19 cellular contexts compared by ENCODE assay signal in the genomic region with DNA sequence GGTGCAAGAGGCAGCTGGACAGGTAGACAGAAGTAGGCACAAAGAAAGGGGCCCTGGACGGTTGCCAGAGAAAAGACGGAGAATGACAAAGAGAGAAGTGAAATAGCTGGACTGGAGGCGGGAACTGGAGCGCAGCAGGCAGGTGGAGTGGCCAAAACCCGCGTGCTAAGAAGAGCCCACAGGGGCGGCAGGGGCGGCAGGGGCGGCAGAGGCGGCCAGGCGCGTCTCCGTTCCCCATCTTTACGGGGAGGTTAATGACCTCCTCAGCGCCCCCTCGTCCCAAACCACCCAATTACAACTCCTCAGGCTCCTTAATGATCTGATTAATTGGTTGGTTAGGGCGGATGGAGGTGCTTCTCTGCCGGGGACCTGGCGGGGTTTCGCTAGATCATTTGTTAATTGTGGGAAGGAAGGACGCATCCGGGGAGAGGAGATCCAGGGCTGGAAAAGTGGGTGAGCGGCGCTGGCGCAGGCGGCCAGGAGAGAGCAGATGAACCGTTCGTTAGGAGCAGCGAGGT. TPM values are rescaled to one million over a fixed set of nuclear protein-coding genes. Genes with fewer than 3 reads are reported as not detected.
A peak's percentile ranks its signal among the peaks of the same experiment; 100 is the strongest.
DNase-seq lines count a peak whose midpoint lies in the region; TF ChIP-seq lines count a peak whose summit lies in the region.
"Had no signal": no experiment of that assay in that cellular context is flagged by ENCODE, and none has a peak within 500 bp of the region (broad histone marks: within the 10 kb centered on the region; RNA-seq: fewer than 3 reads in every experiment).

No MANE protein-coding gene starts in this region.

- peaks cover 93% of the 10 kb centered on the region for H3K4me1 Mint-ChIP-seq in nephron progenitor cell

- H3K36me3 Mint-ChIP-seq in nephron progenitor cell (ENCODE audit: low read depth), result peaks cover 18% of the 10 kb centered on the region
- H3K36me3 Mint-ChIP-seq: brain; memory B cell; stimulated activated memory B cell treated with anti-CD40 and anti-IgM and Interleukin-4, amounts not matched to agents 10 μg/mL and 1 μg/mL and 100 μg/mL, for 72 hours had no signal

- no peaks in the 10 kb centered on the region for H3K9me3 ChIP-seq in HUES6 (ENCODE audit: control insufficient read depth, insufficient read depth, low read depth, low read length)
- H3K9me3 ChIP-seq in colonic mucosa, result no peaks in the 10 kb centered on the region

- peaks cover 100% of the 10 kb centered on the region for H3K27me3 ChIP-seq in HUES6 (ENCODE audit: control insufficient read depth, insufficient read depth, low read length)
- peaks cover 7% of the 10 kb centered on the region for H3K27me3 ChIP-seq in colonic mucosa

- H3K4me3 ChIP-seq in HUES6 (ENCODE audit: low read depth, low read length) (peak overlapping the region; percentile 40), colonic mucosa (peak overlapping the region; percentile 50)

- no peak for DNase-seq in GM13977 (ENCODE audit: low spot score)
- DNase-seq in colonic mucosa, result peak; percentile 40
- DNase-seq in nephron progenitor cell, result peak; percentile 56
- no peak for DNase-seq in iPS-NIHi11 (ENCODE audit: low spot score)
- no peak for DNase-seq in midbrain (lab: John Stamatoyannopoulos, UW)
- DNase-seq in NCI-H1092 treated with DMSO at 0.1 percent for 48 hours (lab: John Stamatoyannopoulos, UW), result no peak
- DNase-seq: activated gamma-delta T cell treated with Interleukin-2 at 50 U/mL for 16 hours, C1 segment of cervical spinal cord, HFFc6, NCI-H2081 treated with DMSO at 0.1 percent for 48 hours, NCI-H748 treated with DMSO at 0.1 percent for 48 hours, trophoblast cell had no signal

- H3K9ac ChIP-seq in HUES6 (ENCODE audit: low read length) (peak overlapping the region; percentile 41), colonic mucosa (ENCODE audit: low read depth in 2 of 2, low read length in 2 of 2) (peak overlapping the region; percentile 67 to 93)
- H3K9ac ChIP-seq: parathyroid adenoma had no signal

- H3K9me3 Mint-ChIP-seq in nephron progenitor cell, result no peaks in the 10 kb centered on the region
- H3K9me3 Mint-ChIP-seq: dendritic cell treated with granulocyte-macrophage colony-stimulating factor and Interleukin-4, amounts not matched to agents 40 ng/mL and 50 ng/mL, for 4 days; HFFc6; memory B cell; stimulated activated memory B cell treated with anti-CD40 and anti-IgM and Interleukin-4, amounts not matched to agents 10 μg/mL and 1 μg/mL and 100 μg/mL, for 72 hours had no signal

- H3K27ac Mint-ChIP-seq in nephron progenitor cell, result peak overlapping the region; percentile 97
- H3K27ac Mint-ChIP-seq: brain; dendritic cell treated with granulocyte-macrophage colony-stimulating factor and Interleukin-4, amounts not matched to agents 40 ng/mL and 50 ng/mL, for 4 days; HFFc6; memory B cell; stimulated activated memory B cell treated with anti-CD40 and anti-IgM and Interleukin-4, amounts not matched to agents 10 μg/mL and 1 μg/mL and 100 μg/mL, for 72 hours had no signal

- peaks cover 13% of the 10 kb centered on the region for H3K4me1 ChIP-seq in HUES6 (ENCODE audit: control insufficient read depth, insufficient read depth, low read length)
- H3K4me1 ChIP-seq in colonic mucosa, result no peaks in the 10 kb centered on the region
- H3K4me1 ChIP-seq: parathyroid adenoma had no signal

- H3K27ac ChIP-seq in HUES6 (ENCODE audit: low read depth, low read length), result no peak overlapping the region
- peak overlapping the region; percentile 85 for H3K27ac ChIP-seq in colonic mucosa
- H3K27ac ChIP-seq: parathyroid adenoma had no signal

- H3K36me3 ChIP-seq in HUES6 (ENCODE audit: control insufficient read depth, insufficient read depth, low read length), result no peaks in the 10 kb centered on the region
- no peaks in the 10 kb centered on the region for H3K36me3 ChIP-seq in colonic mucosa

- in situ Hi-C loops in GM13977 (cut with MboI; ENCODE audit: low pct_unique_long_range_greater_than_20kb, low sequenced_read_pairs, unreplicated experiment), result no loop called here

- H3K4me3 Mint-ChIP-seq in nephron progenitor cell, result peak overlapping the region; percentile 99
- H3K4me3 Mint-ChIP-seq: brain; dendritic cell treated with granulocyte-macrophage colony-stimulating factor and Interleukin-4, amounts not matched to agents 40 ng/mL and 50 ng/mL, for 4 days; HFFc6; memory B cell; stimulated activated memory B cell treated with anti-CD40 and anti-IgM and Interleukin-4, amounts not matched to agents 10 μg/mL and 1 μg/mL and 100 μg/mL, for 72 hours had no signal

- TF ChIP-seq CTCF in GM13977 (IDR thresholded peaks at IDR 0.05; ENCODE audit: extremely low read depth, insufficient read depth, missing control alignments) (peak; percentile 10), colonic mucosa (IDR thresholded peaks at IDR 0.05) (no peak), nephron progenitor cell (IDR thresholded peaks at IDR 0.05) (no peak)

- intact Hi-C loops in colonic mucosa (cut with DNase I), result loop anchor here (5.0 kb wide), 1 partner anchor 81 kb away; a partner anchor contains a TSS

- H3K27me3 Mint-ChIP-seq in nephron progenitor cell (ENCODE audit: low read depth, poor library complexity), result peaks cover 6% of the 10 kb centered on the region
- H3K27me3 Mint-ChIP-seq: brain had no signal

RNA-seq across cellular contexts. Expression of a gene that starts 15.4 kb away (rescaled TPM):
- 10 to 100 TPM; 37.1 to 73.9 TPM for total RNA-seq in colonic mucosa
- total RNA-seq: HFFc6 had no signal

RNA-seq across cellular contexts. Expression of a gene that starts 26.5 kb away (rescaled TPM):
- 1 to 10 TPM; 4.2 to 7.4 TPM for total RNA-seq in colonic mucosa
- total RNA-seq: HFFc6 had no signal

RNA-seq across cellular contexts. Expression of a gene that starts 30.8 kb away (rescaled TPM):
- total RNA-seq in colonic mucosa, result 10 to 100 TPM; 25.9 to 31.4 TPM
- total RNA-seq: HFFc6 had no signal

RNA-seq across cellular contexts. Expression of a gene that starts 36.8 kb away (rescaled TPM):
- total RNA-seq in colonic mucosa, result 10 to 100 TPM; 30.0 to 71.0 TPM
- total RNA-seq: HFFc6 had no signal

RNA-seq across cellular contexts. Expression of a gene that starts 48.0 kb away (rescaled TPM):
- 10 to 100 TPM; 11.0 to 22.7 TPM for total RNA-seq in colonic mucosa
- total RNA-seq: activated CD8-positive, alpha-beta memory T cell treated with anti-CD3 and anti-CD28 coated beads for 36 hours; HFFc6 had no signal

Comparison
In these comparisons a context has a peak if more than half of its experiments do, and no peak if none do; other contexts are left out.
1. DNase-seq: peak in colonic mucosa (single experiment) and nephron progenitor cell (single experiment); none in GM13977 (single experiment), iPS-NIHi11 (single experiment), midbrain (single experiment) and NCI-H1092 treated with DMSO at 0.1 percent for 48 hours (single experiment).